ENCODE assay signal across 8 cellular contexts in genomic region chr12:64625243-64626077, GRCh38. TPM values are rescaled to one million over a fixed set of nuclear protein-coding genes. Genes with fewer than 3 reads are reported as not detected.
A peak's percentile ranks its signal among the peaks of the same experiment; 100 is the strongest.
DNase-seq lines count a peak whose midpoint lies in the region; ATAC-seq and TF ChIP-seq lines count a peak whose summit lies in the region.

No MANE protein-coding gene starts in this region.

- no peaks in the 10 kb centered on the region for H3K27me3 Mint-ChIP-seq in activated CD8-positive, alpha-beta memory T cell treated with anti-CD3 and anti-CD28 coated beads, Interleukin-2, amount 10 ng/mL, durations not matched to agents 7 days and 5 days
- H3K27me3 Mint-ChIP-seq in natural killer cell treated with Interleukin-12 subunit alpha and Interleukin-12 subunit beta and Interleukin-15 and Interleukin-18, amount 100 ng/mL, for 72 hours = no peaks in the 10 kb centered on the region

- DNase-seq in LHCN-M2 (ENCODE audit: low read depth) (peak; percentile 91), fibroblast of lung (ENCODE audit: low read depth in 2 of 2) (peak; percentile 90 to 93), COLO668 (lab: John Stamatoyannopoulos, UW; ENCODE audit: unreplicated experiment) (no peak), NCI-H146 treated with DMSO at 0.1 percent for 48 hours (lab: John Stamatoyannopoulos, UW; ENCODE audit: unreplicated experiment) (no peak)
- DNase-seq in activated CD8-positive, alpha-beta memory T cell treated with anti-CD3 and anti-CD28 coated beads, Interleukin-2, amount 10 ng/mL, durations not matched to agents 7 days and 5 days = peak; percentile 35
- no peak for DNase-seq in natural killer cell treated with Interleukin-12 subunit alpha and Interleukin-12 subunit beta and Interleukin-15 and Interleukin-18, amount 100 ng/mL, for 72 hours (ENCODE audit: low spot score)

- H3K4me1 Mint-ChIP-seq in activated CD8-positive, alpha-beta memory T cell treated with anti-CD3 and anti-CD28 coated beads, Interleukin-2, amount 10 ng/mL, durations not matched to agents 7 days and 5 days = peaks cover 32% of the 10 kb centered on the region
- peaks cover 29 to 35% of the 10 kb centered on the region in 2 donors for H3K4me1 Mint-ChIP-seq in natural killer cell treated with Interleukin-12 subunit alpha and Interleukin-12 subunit beta and Interleukin-15 and Interleukin-18, amount 100 ng/mL, for 72 hours (ENCODE audit: low read depth in 2 of 2)

- CTCF ChIA-PET in activated CD8-positive, alpha-beta memory T cell treated with anti-CD3 and anti-CD28 coated beads, Interleukin-2, amount 10 ng/mL, durations not matched to agents 7 days and 5 days (lab: Charles Lee) = interaction anchor here (1.2 to 1.3 kb wide), 2 partner anchors 16 to 37 kb away, joined by 3 to 4 read pairs; no protein-coding TSS in a partner anchor

- H3K27ac ChIP-seq in fibroblast of lung (ENCODE audit: insufficient read depth, low read length) = peak overlapping the region; percentile 87

- peak; percentile 41 for ATAC-seq in GM21825 (IDR thresholded peaks at IDR 0.05; ENCODE audit: unreplicated experiment)
- peak; percentile 39 for ATAC-seq in activated CD8-positive, alpha-beta memory T cell treated with anti-CD3 and anti-CD28 coated beads, Interleukin-2, amount 10 ng/mL, durations not matched to agents 7 days and 5 days
- ATAC-seq in natural killer cell treated with Interleukin-12 subunit alpha and Interleukin-12 subunit beta and Interleukin-15 and Interleukin-18, amount 100 ng/mL, for 72 hours = peak; percentile 81 to 83

- H2AFZ ChIP-seq in fibroblast of lung (ENCODE audit: low read length) = peak overlapping the region; percentile 22

- peaks cover 19% of the 10 kb centered on the region for H3K4me1 ChIP-seq in fibroblast of lung (ENCODE audit: control insufficient read depth, extremely low read depth, insufficient read depth, low read length)

- TF ChIP-seq CTCF in fibroblast of lung (conservative IDR thresholded peaks at IDR 0.05 in 1 of 2, IDR thresholded peaks at IDR 0.05 in 1 of 2; ENCODE audit: low read depth in 1 of 2, low read length in 2 of 2) = no peak

- peaks cover 56% of the 10 kb centered on the region for H3K79me2 ChIP-seq in fibroblast of lung (ENCODE audit: control insufficient read depth, insufficient read depth, low read length)

- peak overlapping the region; percentile 79 for H3K4me2 ChIP-seq in fibroblast of lung (ENCODE audit: extremely low read depth, insufficient read depth, low read length)

- H3K4me3 ChIP-seq in GM08714 (ENCODE audit: low read length) = peak overlapping the region; percentile 59
- peak overlapping the region; percentile 29 to 63 (median 46) for H3K4me3 ChIP-seq in fibroblast of lung (replicated peaks in 1 of 4; ENCODE audit: control extremely low read depth in 1 of 4, insufficient read depth in 1 of 4, low read depth in 3 of 4, low read length in 4 of 4)

- peak overlapping the region; percentile 68 for H3K4me3 Mint-ChIP-seq in activated CD8-positive, alpha-beta memory T cell treated with anti-CD3 and anti-CD28 coated beads, Interleukin-2, amount 10 ng/mL, durations not matched to agents 7 days and 5 days
- H3K4me3 Mint-ChIP-seq in natural killer cell treated with Interleukin-12 subunit alpha and Interleukin-12 subunit beta and Interleukin-15 and Interleukin-18, amount 100 ng/mL, for 72 hours = peak overlapping the region; percentile 92

- peaks cover 16% of the 10 kb centered on the region for H3K36me3 Mint-ChIP-seq in activated CD8-positive, alpha-beta memory T cell treated with anti-CD3 and anti-CD28 coated beads, Interleukin-2, amount 10 ng/mL, durations not matched to agents 7 days and 5 days
- H3K36me3 Mint-ChIP-seq in natural killer cell treated with Interleukin-12 subunit alpha and Interleukin-12 subunit beta and Interleukin-15 and Interleukin-18, amount 100 ng/mL, for 72 hours = peaks cover 3% of the 10 kb centered on the region

- no peaks in the 10 kb centered on the region for H3K9me3 ChIP-seq in fibroblast of lung (ENCODE audit: control insufficient read depth, insufficient read depth, low read depth, low read length)

- H4K20me1 ChIP-seq in fibroblast of lung (ENCODE audit: control insufficient read depth, extremely low read depth, insufficient read depth, low read length) = no peaks in the 10 kb centered on the region

- no peaks in the 10 kb centered on the region for H3K9me3 Mint-ChIP-seq in activated CD8-positive, alpha-beta memory T cell treated with anti-CD3 and anti-CD28 coated beads, Interleukin-2, amount 10 ng/mL, durations not matched to agents 7 days and 5 days (ENCODE audit: low read depth)
- no peaks in the 10 kb centered on the region for H3K9me3 Mint-ChIP-seq in natural killer cell treated with Interleukin-12 subunit alpha and Interleukin-12 subunit beta and Interleukin-15 and Interleukin-18, amount 100 ng/mL, for 72 hours

- H3K27me3 ChIP-seq in fibroblast of lung (ENCODE audit: control insufficient read depth, insufficient read depth, low read length) = no peaks in the 10 kb centered on the region

- peak overlapping the region; percentile 33 for H3K9ac ChIP-seq in fibroblast of lung (ENCODE audit: insufficient read depth, low read length)

- peak overlapping the region; percentile 80 for H3K27ac Mint-ChIP-seq in activated CD8-positive, alpha-beta memory T cell treated with anti-CD3 and anti-CD28 coated beads, Interleukin-2, amount 10 ng/mL, durations not matched to agents 7 days and 5 days
- peak overlapping the region; percentile 87 to 89 for H3K27ac Mint-ChIP-seq in natural killer cell treated with Interleukin-12 subunit alpha and Interleukin-12 subunit beta and Interleukin-15 and Interleukin-18, amount 100 ng/mL, for 72 hours

- H3K36me3 ChIP-seq in fibroblast of lung (ENCODE audit: control insufficient read depth, insufficient read depth, low read length) = no peaks in the 10 kb centered on the region

RNA-seq across cellular contexts. Expression of gene RASSF3, which starts 15.2 kb away (rescaled TPM):
- total RNA-seq in LHCN-M2 (2014; rRNA removed) (15.7 and 19.2 TPM in 2 replicates), fibroblast of lung (37.7 and 40.3 TPM in 2 replicates)
- 10.9 TPM for polyA plus RNA-seq in LHCN-M2 (2012)
- total RNA-seq in activated CD8-positive, alpha-beta memory T cell treated with anti-CD3 and anti-CD28 coated beads, Interleukin-2, amount 10 ng/mL, durations not matched to agents 7 days and 5 days = 10 to 100 TPM; 45.5 to 61.5 TPM
- 36.3 and 45.9 TPM in 2 replicates for polyA plus RNA-seq in fibroblast of lung
- 24.9 and 34.8 TPM in 2 replicates for polyA plus RNA-seq in fibroblast of lung (2012)
- 51.8 and 95.3 TPM in 2 replicates for polyA minus RNA-seq in fibroblast of lung (ENCODE audit: low replicate concordance)
- 10 to 100 TPM; 64.3 to 92.1 TPM for total RNA-seq in natural killer cell treated with Interleukin-12 subunit alpha and Interleukin-12 subunit beta and Interleukin-15 and Interleukin-18, amount 100 ng/mL, for 72 hours

Comparison
In these comparisons a context has a peak if more than half of its experiments do, and no peak if none do; other contexts are left out.
1. DNase-seq: peak in LHCN-M2 (single experiment), activated CD8-positive, alpha-beta memory T cell treated with anti-CD3 and anti-CD28 coated beads, Interleukin-2, amount 10 ng/mL, durations not matched to agents 7 days and 5 days (single experiment) and fibroblast of lung (2 of 2); none in natural killer cell treated with Interleukin-12 subunit alpha and Interleukin-12 subunit beta and Interleukin-15 and Interleukin-18, amount 100 ng/mL, for 72 hours (single experiment), COLO668 (single experiment) and NCI-H146 treated with DMSO at 0.1 percent for 48 hours (single experiment).
2. Peak in every context shown above with its lines, with median percentiles within 50 percentile points of each other: ATAC-seq.